In genomic region chr13:112905619-112905989, GRCh38 we compare ENCODE assay signal across 13 cellular contexts.
"Had no signal": no experiment of that assay in that cellular context is flagged by ENCODE, and none has a peak within 500 bp of the region (broad histone marks: within the 10 kb centered on the region; RNA-seq: fewer than 3 reads in every experiment).

No MANE protein-coding gene starts in this region.

- H3K9ac ChIP-seq: SK-N-SH had no signal

- H3K27ac ChIP-seq: ascending aorta, epithelial cell of prostate, gastrocnemius medialis, heart left ventricle had no signal

- DNase-seq: activated CD4-positive, alpha-beta T cell treated with anti-CD3 and anti-CD28 coated beads, Interleukin-2, amount 50 U/mL, for 4 hours; activated CD4-positive, CD25-positive, alpha-beta regulatory T cell; activated naive CD4-positive, alpha-beta T cell treated with Interleukin-2 at 50 U/mL for 16 hours; activated T-cell treated with anti-CD3 and anti-CD28 coated beads for 4 hours; effector memory CD8-positive, alpha-beta T cell; gastrocnemius medialis; heart left ventricle; SK-N-SH had no signal

- H3K4me2 ChIP-seq: SK-N-SH had no signal

- ATAC-seq: effector memory CD8-positive, alpha-beta T cell; gastrocnemius medialis; heart left ventricle; sciatic nerve had no signal

- H3K4me3 Mint-ChIP-seq: dendritic cell treated with granulocyte-macrophage colony-stimulating factor and Interleukin-4, amounts not matched to agents 40 ng/mL and 50 ng/mL, for 4 days; effector memory CD8-positive, alpha-beta T cell had no signal

- H3K9me3 ChIP-seq: ascending aorta, gastrocnemius medialis, SK-N-SH had no signal

- H3K4me3 ChIP-seq: ascending aorta, gastrocnemius medialis, heart left ventricle, lung had no signal

- H3K36me3 ChIP-seq: ascending aorta, gastrocnemius medialis, heart left ventricle had no signal

- H3K27ac Mint-ChIP-seq: dendritic cell treated with granulocyte-macrophage colony-stimulating factor and Interleukin-4, amounts not matched to agents 40 ng/mL and 50 ng/mL, for 4 days; effector memory CD8-positive, alpha-beta T cell had no signal

- H3K4me1 ChIP-seq: ascending aorta, gastrocnemius medialis, heart left ventricle had no signal
